Comparison of ENCODE assay signal across 17 cellular contexts in the genomic region with DNA sequence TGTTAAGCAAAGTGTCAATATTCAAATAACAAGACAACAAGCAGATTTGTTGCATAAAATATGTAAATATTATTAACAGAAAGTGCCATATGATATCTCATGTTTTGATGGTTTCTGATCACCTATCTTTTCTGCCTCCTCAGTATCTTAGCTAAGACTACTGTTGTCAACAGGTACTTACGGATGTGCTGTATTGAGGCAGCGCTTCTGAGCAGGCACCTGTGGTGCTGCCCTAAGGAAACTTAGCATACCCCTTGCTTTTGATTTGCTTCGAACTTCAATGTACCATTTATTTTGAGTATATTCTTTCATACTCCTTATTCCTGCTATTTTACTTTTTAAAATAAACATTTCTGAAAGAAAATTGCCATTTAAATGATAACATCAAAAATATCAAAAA. TPM values are rescaled to one million over a fixed set of nuclear protein-coding genes. Genes with fewer than 3 reads are reported as not detected.
A peak's percentile ranks its signal among the peaks of the same experiment; 100 is the strongest.
DNase-seq lines count a peak whose midpoint lies in the region; ATAC-seq and TF ChIP-seq lines count a peak whose summit lies in the region.
"Had no signal": no experiment of that assay in that cellular context is flagged by ENCODE, and none has a peak within 500 bp of the region (broad histone marks: within the 10 kb centered on the region; RNA-seq: fewer than 3 reads in every experiment).

No MANE protein-coding gene starts in this region.

- intact Hi-C loops in heart right ventricle (cut with DNase I): loop anchor here in 6 of 10 donors (5.0 to 10.0 kb wide), 10 partner anchors 38 to 385 kb away; no protein-coding TSS in a partner anchor
- intact Hi-C loops in cardiac septum (cut with DNase I): loop anchor here (5.0 to 10.0 kb wide), 3 partner anchors 63 to 125 kb away; no protein-coding TSS in a partner anchor

- H3K4me1 Mint-ChIP-seq in WTC11: peaks cover 52% of the 10 kb centered on the region

- no peaks in the 10 kb centered on the region for H3K9me3 Mint-ChIP-seq in WTC11
- H3K9me3 Mint-ChIP-seq in activated naive CD4-positive, alpha-beta T cell treated with anti-CD3 and anti-CD28 coated beads, Interleukin-2, amount 50 U/mL, for 72 hours: peaks cover 0 to 4% of the 10 kb centered on the region in 2 donors

- no peak for ATAC-seq in heart right ventricle
- ATAC-seq in WTC11: peak; percentile 61
- ATAC-seq in thoracic aorta (ENCODE audit: insufficient number of reproducible peaks, low FRiP score, low read depth): no peak
- no peak for ATAC-seq in activated naive CD4-positive, alpha-beta T cell treated with anti-CD3 and anti-CD28 coated beads, Interleukin-2, amount 50 U/mL, for 72 hours
- ATAC-seq: A549, K562 had no signal

- no peak overlapping the region for H3K27ac Mint-ChIP-seq in WTC11
- no peak overlapping the region for H3K27ac Mint-ChIP-seq in activated naive CD4-positive, alpha-beta T cell treated with anti-CD3 and anti-CD28 coated beads, Interleukin-2, amount 50 U/mL, for 72 hours

- POLR2A ChIA-PET in WTC11 (lab: Charles Lee): no interaction called here

- DNase-seq in heart right ventricle (no peak), cardiac septum (ENCODE audit: low spot score) (no peak), WTC11 (ENCODE audit: low spot score) (no peak), inferior parietal cortex (ENCODE audit: extremely low spot score) (peak; percentile 8), thoracic aorta (ENCODE audit: low spot score) (no peak), NCI-H2227 treated with DMSO at 0.1 percent for 48 hours (lab: John Stamatoyannopoulos, UW) (no peak)
- DNase-seq in activated naive CD4-positive, alpha-beta T cell treated with anti-CD3 and anti-CD28 coated beads, Interleukin-2, amount 50 U/mL, for 72 hours (ENCODE audit: low spot score in 2 of 2): no peak
- no peak for DNase-seq in stimulated activated CD4-positive, alpha-beta T cell treated with anti-CD3 and anti-CD28 coated beads, Interleukin-1b, Interleukin-23, amount 100 ng/mL, for 48 hours
- DNase-seq: AML-193, Calu3, MM.1S, NCI-H1105, NCI-H1694 treated with DMSO at 0.1 percent for 48 hours, SJCRH30 had no signal

- TF ChIP-seq CTCF in heart right ventricle (IDR thresholded peaks at IDR 0.05) (no peak), WTC11 (IDR thresholded peaks at IDR 0.05) (no peak), thoracic aorta (IDR thresholded peaks at IDR 0.05) (no peak)

- H3K4me3 ChIP-seq in heart right ventricle (peak overlapping the region in 4 of 10 donors; percentile 2 to 69 (median 8)), thoracic aorta (peak overlapping the region; percentile 91)
- H3K4me3 ChIP-seq: A549, K562, SJCRH30 had no signal

- CTCF ChIA-PET in WTC11 (lab: Charles Lee): no interaction called here

- H3K27me3 ChIP-seq in heart right ventricle: peaks cover 0 to under 1% (median 0%) of the 10 kb centered on the region in 7 donors
- no peaks in the 10 kb centered on the region for H3K27me3 ChIP-seq in thoracic aorta (replicated peaks; ENCODE audit: insufficient read depth)
- H3K27me3 ChIP-seq: SJCRH30 had no signal

- WGBS in heart right ventricle, 2 donors: 76 to 81% methylated on average over 3 of the region's 3 CpGs

- no peaks in the 10 kb centered on the region for H3K36me3 Mint-ChIP-seq in WTC11
- H3K36me3 Mint-ChIP-seq in activated naive CD4-positive, alpha-beta T cell treated with anti-CD3 and anti-CD28 coated beads, Interleukin-2, amount 50 U/mL, for 72 hours: peaks cover 0 to 6% of the 10 kb centered on the region in 2 donors

- no peak overlapping the region for H3K4me3 Mint-ChIP-seq in WTC11

- no peaks in the 10 kb centered on the region for H3K9me3 ChIP-seq in heart right ventricle
- H3K9me3 ChIP-seq in thoracic aorta: no peaks in the 10 kb centered on the region
- H3K9me3 ChIP-seq: A549, SJCRH30 had no signal

- H3K36me3 ChIP-seq in heart right ventricle (no peaks in the 10 kb centered on the region), thoracic aorta (no peaks in the 10 kb centered on the region)
- H3K36me3 ChIP-seq: SJCRH30 had no signal

- no peaks in the 10 kb centered on the region for H3K27me3 Mint-ChIP-seq in WTC11 (ENCODE audit: low read depth)

- H3K27ac ChIP-seq in heart right ventricle (peak overlapping the region in 6 of 10 donors; percentile 3 to 96 (median 94)), thoracic aorta (peak overlapping the region; percentile 79 to 95)
- H3K27ac ChIP-seq: A549, HL-60, SJCRH30 had no signal

- H3K4me1 ChIP-seq in heart right ventricle (peaks cover 0 to 54% (median 7%) of the 10 kb centered on the region in 9 donors), thoracic aorta (ENCODE audit: control insufficient read depth in 1 of 2, low read depth in 2 of 2) (peaks cover 19 to 44% of the 10 kb centered on the region in 2 donors)

TF ChIP-seq in WTC11, 78 proteins besides CTCF, POLR2A, EP300 and RAD21:
- TF ChIP-seq, protein P1, sequence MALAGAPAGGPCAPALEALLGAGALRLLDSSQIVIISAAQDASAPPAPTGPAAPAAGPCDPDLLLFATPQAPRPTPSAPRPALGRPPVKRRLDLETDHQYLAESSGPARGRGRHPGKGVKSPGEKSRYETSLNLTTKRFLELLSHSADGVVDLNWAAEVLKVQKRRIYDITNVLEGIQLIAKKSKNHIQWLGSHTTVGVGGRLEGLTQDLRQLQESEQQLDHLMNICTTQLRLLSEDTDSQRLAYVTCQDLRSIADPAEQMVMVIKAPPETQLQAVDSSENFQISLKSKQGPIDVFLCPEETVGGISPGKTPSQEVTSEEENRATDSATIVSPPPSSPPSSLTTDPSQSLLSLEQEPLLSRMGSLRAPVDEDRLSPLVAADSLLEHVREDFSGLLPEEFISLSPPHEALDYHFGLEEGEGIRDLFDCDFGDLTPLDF (CRISPR knock-in tag; IDR thresholded peaks at IDR 0.05): no peak
- no peak for TF ChIP-seq NFYB (CRISPR knock-in tag; conservative IDR thresholded peaks at IDR 0.05; ENCODE audit: low read depth)
- no peak for TF ChIP-seq SMAD4 (CRISPR knock-in tag; IDR thresholded peaks at IDR 0.05)
- TF ChIP-seq ESRRA (CRISPR knock-in tag; IDR thresholded peaks at IDR 0.05; ENCODE audit: borderline replicate concordance): no peak
- TF ChIP-seq, protein P2, sequence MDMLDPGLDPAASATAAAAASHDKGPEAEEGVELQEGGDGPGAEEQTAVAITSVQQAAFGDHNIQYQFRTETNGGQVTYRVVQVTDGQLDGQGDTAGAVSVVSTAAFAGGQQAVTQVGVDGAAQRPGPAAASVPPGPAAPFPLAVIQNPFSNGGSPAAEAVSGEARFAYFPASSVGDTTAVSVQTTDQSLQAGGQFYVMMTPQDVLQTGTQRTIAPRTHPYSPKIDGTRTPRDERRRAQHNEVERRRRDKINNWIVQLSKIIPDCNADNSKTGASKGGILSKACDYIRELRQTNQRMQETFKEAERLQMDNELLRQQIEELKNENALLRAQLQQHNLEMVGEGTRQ (CRISPR knock-in tag; IDR thresholded peaks at IDR 0.05): no peak

RNA-seq across cellular contexts. Expression of gene FIGN, which starts 5.9 kb away (rescaled TPM):
- total RNA-seq in heart right ventricle (10 to 100 TPM in 9 of 10 donors, 1 to 10 TPM in 1; 10.0 to 17.0 (median 12.2) TPM), cardiac septum (16.4 TPM), WTC11 (2021) (19.4 to 23.8 TPM (median 23.1 TPM) in 3 replicates), thoracic aorta (10 to 100 TPM; 10.8 to 21.2 TPM)
- polyA plus RNA-seq in heart right ventricle: 1 to 10 TPM; 2.1 to 7.2 TPM
- total RNA-seq in activated naive CD4-positive, alpha-beta T cell treated with anti-CD3 and anti-CD28 coated beads, Interleukin-2, amount 50 U/mL, for 72 hours: not detected
- polyA plus RNA-seq: K562 had no signal

Comparison
In these comparisons a context has a peak if more than half of its experiments do, and no peak if none do; other contexts are left out.
1. RNA of gene FIGN, which starts 5.9 kb away (total RNA-seq): 10.8 to 21.2 TPM in thoracic aorta, 19.4 to 23.8 TPM in WTC11, 16.4 TPM in cardiac septum (single experiment) and 10.0 to 17.0 TPM in heart right ventricle; not detected in activated naive CD4-positive, alpha-beta T cell treated with anti-CD3 and anti-CD28 coated beads, Interleukin-2, amount 50 U/mL, for 72 hours; every median in the first group is over 10 times any median in the second.